ENCODE assay signal across 9 cellular contexts in the genomic region with DNA sequence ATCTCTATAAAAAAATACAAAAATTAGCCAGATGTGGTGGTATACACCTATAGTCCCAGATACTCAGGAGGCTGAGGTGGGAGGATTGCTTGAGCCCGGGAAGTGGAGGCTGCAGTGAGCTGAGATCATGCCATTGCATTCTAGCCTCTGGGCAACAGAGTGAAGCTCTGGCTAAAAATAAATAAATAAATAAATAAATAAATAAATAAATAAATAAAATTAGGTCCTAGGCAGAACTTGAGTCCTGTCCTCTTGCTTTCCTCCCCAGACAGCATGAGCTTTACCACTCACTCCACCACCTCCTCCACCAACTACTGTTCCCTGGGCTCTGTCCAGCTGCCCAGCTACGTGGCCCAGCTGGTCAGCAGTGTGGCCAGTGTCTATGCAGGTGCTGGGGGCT. TPM values are rescaled to one million over a fixed set of nuclear protein-coding genes. Genes with fewer than 3 reads are reported as not detected.
"Had no signal": no experiment of that assay in that cellular context is flagged by ENCODE, and none has a peak within 500 bp of the region (broad histone marks: within the 10 kb centered on the region; RNA-seq: fewer than 3 reads in every experiment).

No MANE protein-coding gene starts in this region.

- FAIRE-seq: G401.6, GM12878, GM12891, GM12892, GM18507, GM19239 had no signal

- DNase-seq: GDM1, GF-D8 had no signal

- ATAC-seq: GM12878 had no signal

- H3K4me3 ChIP-seq: GM12878 had no signal

RNA-seq across cellular contexts. Expression of gene SPZ1, which starts 31.6 kb away (rescaled TPM):
- total RNA-seq: G401, GM12878 had no signal
- polyA plus RNA-seq: GM12878 had no signal
